ENCODE assay signal across 8 cellular contexts in the genomic region with DNA sequence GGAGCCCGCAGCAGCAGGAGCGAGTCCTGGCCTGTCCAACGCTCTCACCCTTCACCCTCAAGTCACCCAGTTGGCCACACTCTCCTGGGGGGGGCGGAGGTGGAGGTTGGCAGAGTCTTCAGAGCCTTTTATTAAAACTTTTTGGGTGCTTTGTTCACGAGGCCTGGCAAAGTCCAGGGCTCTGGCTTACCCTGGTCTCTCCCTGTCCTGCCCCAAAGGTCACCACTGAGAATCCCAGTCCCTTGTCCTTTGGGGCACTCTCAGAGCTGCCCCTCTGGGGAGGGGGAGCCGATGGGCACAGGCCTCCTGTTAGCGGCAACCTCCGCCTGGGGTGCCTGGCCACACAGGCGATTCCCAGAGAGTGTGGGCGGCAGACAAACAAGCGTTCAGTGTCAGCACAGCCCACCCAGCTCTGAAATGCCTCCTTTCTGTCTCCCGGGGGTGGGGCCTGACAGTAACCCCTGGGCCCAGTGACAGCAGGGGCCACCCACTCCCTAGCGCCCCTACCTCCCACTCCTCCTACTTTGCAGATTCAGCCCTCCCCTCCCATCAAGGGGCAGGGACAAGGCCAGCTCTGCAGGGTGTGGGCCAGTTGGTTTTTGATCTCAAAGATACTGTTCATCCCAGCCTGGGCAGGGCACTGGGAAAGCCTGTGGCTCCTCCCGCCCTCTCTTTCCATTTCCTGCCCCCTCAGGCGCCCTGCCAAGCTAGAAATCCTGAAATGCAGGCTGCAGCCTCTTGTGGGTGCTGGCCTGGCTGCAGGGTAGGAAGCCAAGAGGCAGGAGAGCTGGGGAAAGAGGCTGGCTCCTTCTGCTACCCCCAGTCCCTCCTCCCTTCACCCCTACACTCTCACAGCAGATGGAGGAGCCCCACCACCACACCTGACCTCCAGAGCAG. TPM values are rescaled to one million over a fixed set of nuclear protein-coding genes. Genes with fewer than 3 reads are reported as not detected.
DNase-seq lines count a peak whose midpoint lies in the region; ATAC-seq and TF ChIP-seq lines count a peak whose summit lies in the region.

No MANE protein-coding gene starts in this region.

- H3K9me3 ChIP-seq in A673 (ENCODE audit: low read depth, low read length, poor library complexity, severe bottlenecking) = no peaks in the 10 kb centered on the region
- no peaks in the 10 kb centered on the region for H3K9me3 ChIP-seq in HUES6 (ENCODE audit: control insufficient read depth, insufficient read depth, low read depth, low read length)
- H3K9me3 ChIP-seq in liver (ENCODE audit: control insufficient read depth in 4 of 4, low read length in 3 of 4) = no peaks in the 10 kb centered on the region

- H3K27ac Mint-ChIP-seq in MCF 10A (ENCODE audit: low read depth, unreplicated experiment) = no peak overlapping the region
- no peak overlapping the region for H3K27ac Mint-ChIP-seq in activated CD8-positive, alpha-beta T cell treated with anti-CD3 and anti-CD28 coated beads, Interleukin-2, amount 10 ng/mL, durations not matched to agents 7 days and 5 days

- no peaks in the 10 kb centered on the region for H3K36me3 ChIP-seq in A673 (ENCODE audit: insufficient read depth, low read length, poor library complexity, severe bottlenecking)
- H3K36me3 ChIP-seq in HUES6 (ENCODE audit: control insufficient read depth, insufficient read depth, low read length) = no peaks in the 10 kb centered on the region
- no peaks in the 10 kb centered on the region for H3K36me3 ChIP-seq in liver (ENCODE audit: control insufficient read depth in 4 of 4, insufficient read depth in 3 of 4, low read depth in 1 of 4, low read length in 3 of 4)

- H3K4me1 ChIP-seq in A673 (ENCODE audit: insufficient read depth, low read length, poor library complexity, severe bottlenecking) (peaks cover 28% of the 10 kb centered on the region), HUES6 (ENCODE audit: control insufficient read depth, insufficient read depth, low read length) (peaks cover 41% of the 10 kb centered on the region), liver (ENCODE audit: control insufficient read depth in 4 of 4, insufficient read depth in 4 of 4, low read length in 3 of 4) (no peaks in the 10 kb centered on the region)

- H3K4me3 ChIP-seq in A673 (ENCODE audit: low read depth, low read length, poor library complexity, severe bottlenecking) (no peak overlapping the region), HUES6 (ENCODE audit: low read depth, low read length) (peak overlapping the region; percentile 25), liver (ENCODE audit: low read depth in 1 of 3, low read length in 3 of 3) (no peak overlapping the region)

- no TSS peak for BruUV-seq in A673 (replicated peaks; lab: Mats Ljungman, UMichigan)
- no TSS peak for BruUV-seq in MCF 10A (replicated peaks; lab: Mats Ljungman, UMichigan)

- DNase-seq in A673 (ENCODE audit: low spot score) (peak; percentile 69), MCF 10A (ENCODE audit: unreplicated experiment) (peak; percentile 88), NCI-H446 (lab: John Stamatoyannopoulos, UW) (no peak), AML-193 (lab: John Stamatoyannopoulos, UW) (no peak)
- no peak for DNase-seq in activated CD8-positive, alpha-beta T cell treated with anti-CD3 and anti-CD28 coated beads, Interleukin-2, amount 10 ng/mL, durations not matched to agents 7 days and 5 days

- H3K27ac ChIP-seq in A673 (ENCODE audit: low read depth, low read length, poor library complexity, severe bottlenecking) (peak overlapping the region; percentile 4), HUES6 (ENCODE audit: low read depth, low read length) (no peak overlapping the region), liver (ENCODE audit: low read depth in 1 of 2, low read length in 2 of 2) (peak overlapping the region in 1 of 2 donors; percentile 70)

- no peaks in the 10 kb centered on the region for H3K27me3 ChIP-seq in A673 (replicated peaks; ENCODE audit: insufficient read depth, low read depth, low read length, poor library complexity)
- H3K27me3 ChIP-seq in HUES6 (ENCODE audit: control insufficient read depth, insufficient read depth, low read length) = peaks cover 14% of the 10 kb centered on the region
- no peaks in the 10 kb centered on the region for H3K27me3 ChIP-seq in liver (ENCODE audit: control insufficient read depth in 4 of 4, insufficient read depth in 4 of 4, low read length in 3 of 4)

- WGBS in liver = 46% methylated on average over 15 of the region's 15 CpGs

- TF ChIP-seq CTCF in A673 (conservative IDR thresholded peaks at IDR 0.05; ENCODE audit: low read depth, low read length) = no peak
- no peak for TF ChIP-seq CTCF in MCF 10A (IDR thresholded peaks at IDR 0.05; ENCODE audit: unreplicated experiment)
- no peak for TF ChIP-seq CTCF in liver (IDR thresholded peaks at IDR 0.05; ENCODE audit: low read depth, low read length, missing input control)

- intact Hi-C loops in A673 (cut with micrococcal nuclease; ENCODE audit: unreplicated experiment) (no loop called here), MCF 10A (cut with micrococcal nuclease) (no loop called here)

- TF ChIP-seq RAD21 in liver (IDR thresholded peaks at IDR 0.05) = peak; percentile 42 to 76

- H3K9ac ChIP-seq in HUES6 (ENCODE audit: low read length) = peak overlapping the region; percentile 31
- peak overlapping the region in 1 of 2 donors; percentile 14 for H3K9ac ChIP-seq in liver (ENCODE audit: low read depth in 1 of 2, low read length in 2 of 2)

- H3K9me3 Mint-ChIP-seq in MCF 10A (ENCODE audit: unreplicated experiment) = no peaks in the 10 kb centered on the region
- H3K9me3 Mint-ChIP-seq in activated CD8-positive, alpha-beta T cell treated with anti-CD3 and anti-CD28 coated beads, Interleukin-2, amount 10 ng/mL, durations not matched to agents 7 days and 5 days (ENCODE audit: insufficient read depth) = no peaks in the 10 kb centered on the region

- POLR2A ChIA-PET in A673 (lab: Charles Lee; ENCODE audit: low non-redundant PET) (no interaction called here), MCF 10A (lab: Yijun Ruan, JAX) (interaction anchor here (0.6 to 1.6 kb wide), 5 partner anchors 9 to 84 kb away, joined by 3 to 5 read pairs (median 4); no protein-coding TSS in a partner anchor)
- POLR2A ChIA-PET in activated CD8-positive, alpha-beta T cell treated with anti-CD3 and anti-CD28 coated beads, Interleukin-2, amount 10 ng/mL, durations not matched to agents 7 days and 5 days (lab: Charles Lee) = no interaction called here

- CTCF ChIA-PET in A673 (lab: Charles Lee) = no interaction called here
- CTCF ChIA-PET in MCF 10A (lab: Yijun Ruan, JAX) = interaction anchor here (0.6 to 2.3 kb wide), 11 partner anchors 10 to 1728 kb away, joined by 3 to 4 read pairs (median 3); no protein-coding TSS in a partner anchor
- CTCF ChIA-PET in activated CD8-positive, alpha-beta T cell treated with anti-CD3 and anti-CD28 coated beads, Interleukin-2, amount 10 ng/mL, durations not matched to agents 7 days and 5 days (lab: Charles Lee) = no interaction called here

- H3K4me1 Mint-ChIP-seq in MCF 10A (ENCODE audit: insufficient read depth, unreplicated experiment) = peaks cover 17% of the 10 kb centered on the region
- H3K4me1 Mint-ChIP-seq in activated CD8-positive, alpha-beta T cell treated with anti-CD3 and anti-CD28 coated beads, Interleukin-2, amount 10 ng/mL, durations not matched to agents 7 days and 5 days (ENCODE audit: low read depth) = no peaks in the 10 kb centered on the region

- no peaks in the 10 kb centered on the region for H3K36me3 Mint-ChIP-seq in MCF 10A (ENCODE audit: insufficient read depth, unreplicated experiment)
- H3K36me3 Mint-ChIP-seq in activated CD8-positive, alpha-beta T cell treated with anti-CD3 and anti-CD28 coated beads, Interleukin-2, amount 10 ng/mL, durations not matched to agents 7 days and 5 days (ENCODE audit: low read depth) = no peaks in the 10 kb centered on the region

- peak overlapping the region; percentile 2 for H3K4me3 Mint-ChIP-seq in MCF 10A (ENCODE audit: unreplicated experiment)
- no peak overlapping the region for H3K4me3 Mint-ChIP-seq in activated CD8-positive, alpha-beta T cell treated with anti-CD3 and anti-CD28 coated beads, Interleukin-2, amount 10 ng/mL, durations not matched to agents 7 days and 5 days

- ATAC-seq in HG02840 (IDR thresholded peaks at IDR 0.05; ENCODE audit: low FRiP score, unreplicated experiment) = no peak
- ATAC-seq in activated CD8-positive, alpha-beta T cell treated with anti-CD3 and anti-CD28 coated beads, Interleukin-2, amount 10 ng/mL, durations not matched to agents 7 days and 5 days = no peak

- H3K27me3 Mint-ChIP-seq in MCF 10A (ENCODE audit: insufficient read depth, unreplicated experiment) = no peaks in the 10 kb centered on the region
- H3K27me3 Mint-ChIP-seq in activated CD8-positive, alpha-beta T cell treated with anti-CD3 and anti-CD28 coated beads, Interleukin-2, amount 10 ng/mL, durations not matched to agents 7 days and 5 days (ENCODE audit: low read depth) = no peaks in the 10 kb centered on the region

TF ChIP-seq in liver, 16 proteins besides CTCF, POLR2A, EP300 and RAD21 (continues in another document):
- no peak for TF ChIP-seq REST (IDR thresholded peaks at IDR 0.05)
- peak; percentile 71 for TF ChIP-seq SP1 (IDR thresholded peaks at IDR 0.05)

RNA-seq across cellular contexts. Expression of gene EMP2, which starts 36.6 kb away (rescaled TPM):
- 12.9 and 15.9 TPM in 2 replicates for total RNA-seq in A673 (2021)
- total RNA-seq in MCF 10A (2022) = 1.7 and 4.8 TPM in 2 replicates
- total RNA-seq in liver = 10 to 100 TPM in 1 of 2 donors, 1 to 10 TPM in 1; 6.2 to 66.9 TPM
- polyA plus RNA-seq in liver = 100 to 1,000 TPM in 1 of 2 donors, 10 to 100 TPM in 1; 66.6 to 138 TPM
- not detected for total RNA-seq in activated CD8-positive, alpha-beta T cell treated with anti-CD3 and anti-CD28 coated beads, Interleukin-2, amount 10 ng/mL, durations not matched to agents 7 days and 5 days

Comparison
In these comparisons a context has a peak if more than half of its experiments do, and no peak if none do; other contexts are left out.
1. DNase-seq: peak in A673 (single experiment) and MCF 10A (single experiment); none in NCI-H446 (0 of 2), activated CD8-positive, alpha-beta T cell treated with anti-CD3 and anti-CD28 coated beads, Interleukin-2, amount 10 ng/mL, durations not matched to agents 7 days and 5 days (single experiment) and AML-193 (0 of 2).